24 cellular contexts compared by ENCODE assay signal in genomic region chr11:109435121-109435742, GRCh38. TPM values are rescaled to one million over a fixed set of nuclear protein-coding genes. Genes with fewer than 3 reads are reported as not detected.
DNase-seq lines count a peak whose midpoint lies in the region; ATAC-seq and TF ChIP-seq lines count a peak whose summit lies in the region.
"Had no signal": no experiment of that assay in that cellular context is flagged by ENCODE, and none has a peak within 500 bp of the region (broad histone marks: within the 10 kb centered on the region; RNA-seq: fewer than 3 reads in every experiment).

No MANE protein-coding gene starts in this region.

- WGBS in gastroesophageal sphincter (ENCODE audit: low coverage in 1 of 2), 2 donors = 43 to 48% methylated on average over 2 to 3 of the region's 3 CpGs

- H3F3A ChIP-seq in PC-3 (ENCODE audit: low read length, unreplicated experiment) = no peaks in the 10 kb centered on the region

- H3K27ac ChIP-seq in PC-3 (ENCODE audit: low read length) = no peak overlapping the region
- H3K27ac ChIP-seq in Peyer's patch = no peak overlapping the region
- no peak overlapping the region for H3K27ac ChIP-seq in gastroesophageal sphincter
- H3K27ac ChIP-seq: body of pancreas, esophagus squamous epithelium had no signal

- no peak overlapping the region for H2AFZ ChIP-seq in PC-3 (ENCODE audit: low read length)

- CTCF ChIA-PET in PC-3 (lab: Charles Lee) = no interaction called here

- no peak overlapping the region for H3K9ac ChIP-seq in PC-3 (ENCODE audit: low read length)

- H3K4me3 ChIP-seq in PC-3 (ENCODE audit: low read length) = no peak overlapping the region
- no peak overlapping the region for H3K4me3 ChIP-seq in Peyer's patch
- H3K4me3 ChIP-seq in gastroesophageal sphincter = no peak overlapping the region
- H3K4me3 ChIP-seq: body of pancreas, esophagus squamous epithelium had no signal

- no peaks in the 10 kb centered on the region for H3K36me3 ChIP-seq in PC-3 (ENCODE audit: low read depth, low read length)
- H3K36me3 ChIP-seq in Peyer's patch = no peaks in the 10 kb centered on the region
- no peaks in the 10 kb centered on the region for H3K36me3 ChIP-seq in gastroesophageal sphincter
- H3K36me3 ChIP-seq: esophagus squamous epithelium had no signal

- intact Hi-C loops in PC-3 (cut with micrococcal nuclease) = no loop called here

- H3K27me3 ChIP-seq in PC-3 (ENCODE audit: low read length) (peaks cover 6% of the 10 kb centered on the region; the same call in 1 of the 2 replicates), Peyer's patch (no peaks in the 10 kb centered on the region), gastroesophageal sphincter (peaks cover 4% of the 10 kb centered on the region)
- H3K27me3 ChIP-seq: body of pancreas, esophagus squamous epithelium had no signal

- TF ChIP-seq EP300 in gastroesophageal sphincter (IDR thresholded peaks at IDR 0.05) = no peak

- H3K79me2 ChIP-seq in PC-3 (ENCODE audit: low read length) = no peaks in the 10 kb centered on the region

- H4K20me1 ChIP-seq in PC-3 (ENCODE audit: low read length) = no peaks in the 10 kb centered on the region

- POLR2A ChIA-PET in PC-3 (lab: Charles Lee; ENCODE audit: unreplicated experiment) = no interaction called here

- no peaks in the 10 kb centered on the region for H3K9me2 ChIP-seq in PC-3 (replicated peaks; ENCODE audit: low read length)

- TF ChIP-seq POLR2A in Peyer's patch (IDR thresholded peaks at IDR 0.05) (no peak), gastroesophageal sphincter (IDR thresholded peaks at IDR 0.05) (no peak)

- DNase-seq in HCEC 1CT = peak; percentile 22
- DNase-seq in PC-3 = peak; percentile 76
- DNase-seq in cerebellar cortex (ENCODE audit: low spot score) = peak; percentile 93
- DNase-seq in pons (ENCODE audit: low spot score) = peak; percentile 36
- DNase-seq in activated CD4-positive, CD25-positive, alpha-beta regulatory T cell (lab: John Stamatoyannopoulos, UW) = no peak
- no peak for DNase-seq in Peyer's patch
- DNase-seq: activated CD8-positive, alpha-beta T cell treated with anti-CD3 and anti-CD28 coated beads for 36 hours; activated effector memory CD4-positive, alpha-beta T cell treated with Interleukin-2 at 50 U/mL for 16 hours; activated naive CD8-positive, alpha-beta T cell treated with anti-CD3 and anti-CD28 coated beads for 36 hours; body of pancreas; CD4-positive, alpha-beta memory T cell; DMS153; effector CD8-positive, alpha-beta T cell; esophagus squamous epithelium; glutamatergic neuron; NCI-H1694 treated with DMSO at 0.1 percent for 48 hours; small intestine; stimulated activated CD4-positive, alpha-beta T cell treated with anti-CD3 and anti-CD28 coated beads, Interleukin-1b, Interleukin-23, amount 100 ng/mL, for 48 hours; T1000 had no signal

- no peaks in the 10 kb centered on the region for H3K4me1 ChIP-seq in PC-3 (ENCODE audit: insufficient read depth, low read length)
- no peaks in the 10 kb centered on the region for H3K4me1 ChIP-seq in Peyer's patch
- no peaks in the 10 kb centered on the region for H3K4me1 ChIP-seq in gastroesophageal sphincter
- H3K4me1 ChIP-seq: body of pancreas, esophagus squamous epithelium had no signal

- ATAC-seq in PC-3 (0 out of 2 replicates have a peak, but pooled peaks have one; percentile 15), gastroesophageal sphincter (no peak)
- ATAC-seq: activated CD8-positive, alpha-beta T cell treated with anti-CD3 and anti-CD28 coated beads for 36 hours; body of pancreas had no signal

- no TSS peak for BruUV-seq in PC-3 (replicated peaks; lab: Mats Ljungman, UMichigan)

- TF ChIP-seq CTCF in PC-3 (conservative IDR thresholded peaks at IDR 0.05; ENCODE audit: low read depth, low read length) (no peak), Peyer's patch (IDR thresholded peaks at IDR 0.05) (no peak), gastroesophageal sphincter (IDR thresholded peaks at IDR 0.05) (no peak)

- H3K9me3 ChIP-seq in PC-3 (ENCODE audit: low read length) (no peaks in the 10 kb centered on the region), Peyer's patch (no peaks in the 10 kb centered on the region), gastroesophageal sphincter (no peaks in the 10 kb centered on the region)
- H3K9me3 ChIP-seq: body of pancreas, esophagus squamous epithelium had no signal

- H3K4me2 ChIP-seq in PC-3 (ENCODE audit: low read length) = no peak overlapping the region

RNA-seq across cellular contexts. Expression of gene C11orf87, which starts 13.2 kb away (rescaled TPM):
- total RNA-seq in PC-3 (2014; rRNA removed) = not detected in 2 replicates
- total RNA-seq in Peyer's patch = not detected
- under 1 TPM in 1 of 4 donors, not detected in 3; 0.13 TPM for total RNA-seq in gastroesophageal sphincter
- total RNA-seq: activated CD8-positive, alpha-beta T cell treated with anti-CD3 and anti-CD28 coated beads for 36 hours; activated naive CD8-positive, alpha-beta T cell treated with anti-CD3 and anti-CD28 coated beads for 36 hours; body of pancreas; CD4-positive, alpha-beta memory T cell; HT-29; kidney epithelial cell; lung microvascular endothelial cell; pulmonary artery endothelial cell had no signal

Comparison
In these comparisons a context has a peak if more than half of its experiments do, and no peak if none do; other contexts are left out.
1. DNase-seq: peak in HCEC 1CT (single experiment), PC-3 (single experiment), cerebellar cortex (single experiment) and pons (single experiment); none in activated CD4-positive, CD25-positive, alpha-beta regulatory T cell (0 of 4) and Peyer's patch (0 of 3).